Comparison of ENCODE assay signal across 1 cellular context in the genomic region with DNA sequence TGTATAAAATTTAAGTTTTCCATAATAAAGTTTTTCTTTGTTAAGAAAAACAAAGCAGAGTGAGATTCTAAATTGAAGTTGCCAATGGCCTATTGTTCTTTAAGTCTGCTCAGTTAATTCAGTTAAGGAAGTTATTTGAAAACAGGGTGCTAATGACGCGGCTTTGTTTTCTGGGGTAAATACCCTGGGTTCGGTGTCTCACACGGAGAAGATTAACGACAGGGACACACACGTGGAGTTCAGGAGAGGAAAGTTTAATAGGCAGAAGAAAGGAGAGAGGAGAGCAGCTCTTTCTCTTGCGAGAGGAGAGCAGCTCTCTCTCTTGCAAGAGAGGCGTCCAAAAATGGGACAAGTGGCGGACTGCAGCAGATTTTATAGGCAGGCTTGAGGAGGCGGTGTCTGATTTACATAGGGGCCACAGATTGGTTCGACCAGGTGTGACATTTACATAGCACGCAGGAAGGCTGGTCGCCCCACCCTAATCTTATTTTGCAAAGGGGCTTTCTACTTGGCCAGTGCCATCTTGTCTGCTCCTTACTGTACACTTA.
TF ChIP-seq lines count a peak whose summit lies in the region.

No MANE protein-coding gene starts in this region.

TF ChIP-seq in WTC11, 78 proteins besides CTCF, POLR2A, EP300 and RAD21 (continued from another document):
- TF ChIP-seq, protein P1, sequence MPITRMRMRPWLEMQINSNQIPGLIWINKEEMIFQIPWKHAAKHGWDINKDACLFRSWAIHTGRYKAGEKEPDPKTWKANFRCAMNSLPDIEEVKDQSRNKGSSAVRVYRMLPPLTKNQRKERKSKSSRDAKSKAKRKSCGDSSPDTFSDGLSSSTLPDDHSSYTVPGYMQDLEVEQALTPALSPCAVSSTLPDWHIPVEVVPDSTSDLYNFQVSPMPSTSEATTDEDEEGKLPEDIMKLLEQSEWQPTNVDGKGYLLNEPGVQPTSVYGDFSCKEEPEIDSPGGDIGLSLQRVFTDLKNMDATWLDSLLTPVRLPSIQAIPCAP (CRISPR knock-in tag; IDR thresholded peaks at IDR 0.05), result no peak
- TF ChIP-seq GABPB1 (CRISPR knock-in tag; IDR thresholded peaks at IDR 0.05), result no peak
- TF ChIP-seq, protein P2, sequence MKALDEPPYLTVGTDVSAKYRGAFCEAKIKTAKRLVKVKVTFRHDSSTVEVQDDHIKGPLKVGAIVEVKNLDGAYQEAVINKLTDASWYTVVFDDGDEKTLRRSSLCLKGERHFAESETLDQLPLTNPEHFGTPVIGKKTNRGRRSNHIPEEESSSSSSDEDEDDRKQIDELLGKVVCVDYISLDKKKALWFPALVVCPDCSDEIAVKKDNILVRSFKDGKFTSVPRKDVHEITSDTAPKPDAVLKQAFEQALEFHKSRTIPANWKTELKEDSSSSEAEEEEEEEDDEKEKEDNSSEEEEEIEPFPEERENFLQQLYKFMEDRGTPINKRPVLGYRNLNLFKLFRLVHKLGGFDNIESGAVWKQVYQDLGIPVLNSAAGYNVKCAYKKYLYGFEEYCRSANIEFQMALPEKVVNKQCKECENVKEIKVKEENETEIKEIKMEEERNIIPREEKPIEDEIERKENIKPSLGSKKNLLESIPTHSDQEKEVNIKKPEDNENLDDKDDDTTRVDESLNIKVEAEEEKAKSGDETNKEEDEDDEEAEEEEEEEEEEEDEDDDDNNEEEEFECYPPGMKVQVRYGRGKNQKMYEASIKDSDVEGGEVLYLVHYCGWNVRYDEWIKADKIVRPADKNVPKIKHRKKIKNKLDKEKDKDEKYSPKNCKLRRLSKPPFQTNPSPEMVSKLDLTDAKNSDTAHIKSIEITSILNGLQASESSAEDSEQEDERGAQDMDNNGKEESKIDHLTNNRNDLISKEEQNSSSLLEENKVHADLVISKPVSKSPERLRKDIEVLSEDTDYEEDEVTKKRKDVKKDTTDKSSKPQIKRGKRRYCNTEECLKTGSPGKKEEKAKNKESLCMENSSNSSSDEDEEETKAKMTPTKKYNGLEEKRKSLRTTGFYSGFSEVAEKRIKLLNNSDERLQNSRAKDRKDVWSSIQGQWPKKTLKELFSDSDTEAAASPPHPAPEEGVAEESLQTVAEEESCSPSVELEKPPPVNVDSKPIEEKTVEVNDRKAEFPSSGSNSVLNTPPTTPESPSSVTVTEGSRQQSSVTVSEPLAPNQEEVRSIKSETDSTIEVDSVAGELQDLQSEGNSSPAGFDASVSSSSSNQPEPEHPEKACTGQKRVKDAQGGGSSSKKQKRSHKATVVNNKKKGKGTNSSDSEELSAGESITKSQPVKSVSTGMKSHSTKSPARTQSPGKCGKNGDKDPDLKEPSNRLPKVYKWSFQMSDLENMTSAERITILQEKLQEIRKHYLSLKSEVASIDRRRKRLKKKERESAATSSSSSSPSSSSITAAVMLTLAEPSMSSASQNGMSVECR (CRISPR knock-in tag; IDR thresholded peaks at IDR 0.05; ENCODE audit: borderline replicate concordance), result no peak
